In genomic region chr4:131488772-131489171, GRCh38 we compare ENCODE assay signal across 23 cellular contexts.
DNase-seq lines count a peak whose midpoint lies in the region; TF ChIP-seq lines count a peak whose summit lies in the region.
"Had no signal": no experiment of that assay in that cellular context is flagged by ENCODE, and none has a peak within 500 bp of the region (broad histone marks: within the 10 kb centered on the region; RNA-seq: fewer than 3 reads in every experiment).

No MANE protein-coding gene starts in this region.

- TF ChIP-seq CTCF in Loucy (conservative IDR thresholded peaks at IDR 0.05; ENCODE audit: low read length) (no peak), SU-DHL-6 (IDR thresholded peaks at IDR 0.05; ENCODE audit: insufficient read depth, low read length, poor library complexity, severe bottlenecking) (no peak), spleen (IDR thresholded peaks at IDR 0.05 in 8 of 11, conservative IDR thresholded peaks at IDR 0.05 in 3 of 11) (no peak), stomach (IDR thresholded peaks at IDR 0.05) (no peak)

- TF ChIP-seq POLR2A in spleen (IDR thresholded peaks at IDR 0.05) (no peak), stomach (IDR thresholded peaks at IDR 0.05) (no peak)

- DNase-seq in fibroblast of peridontal ligament (ENCODE audit: extremely low read depth) (peak; percentile 14), spleen (no peak), stomach (no peak), SK-N-DZ (ENCODE audit: low spot score) (no peak), head of caudate nucleus (no peak)
- DNase-seq: Caco-2; CD4-positive, alpha-beta T cell; DMS153; GM23248; KBM-7; NCI-H1092; NCI-H146; NCI-H2081; NCI-H2171 treated with DMSO at 0.1 percent for 48 hours; NCI-H446; NCI-H69; PC-3; RPMI8226; SJCRH30; SW 1271 had no signal

- H3K27ac ChIP-seq in ACC112 (ENCODE audit: low read depth, low read length) (no peak overlapping the region), SU-DHL-6 (ENCODE audit: low read depth, low read length) (no peak overlapping the region), spleen (no peak overlapping the region), stomach (no peak overlapping the region)
- H3K27ac ChIP-seq: GM23248, SJCRH30 had no signal

- WGBS in spleen, 5 donors: 33 to 74% (median 55%) methylated on average over 2 of the region's 2 CpGs
- WGBS in stomach, 5 donors: 30 to 71% (median 46%) methylated on average over 2 of the region's 2 CpGs

- no peaks in the 10 kb centered on the region for H4K20me1 ChIP-seq in Loucy (ENCODE audit: insufficient read depth, low read length, poor library complexity, severe bottlenecking)
- H4K20me1 ChIP-seq in SU-DHL-6 (ENCODE audit: low read depth, low read length): no peaks in the 10 kb centered on the region

- H2AFZ ChIP-seq in ACC112 (ENCODE audit: low read length, unreplicated experiment) (peak overlapping the region; percentile 44), Loucy (ENCODE audit: low read length) (no peak overlapping the region), SU-DHL-6 (ENCODE audit: low read depth, low read length, severe bottlenecking) (peak overlapping the region; percentile 19)
- H2AFZ ChIP-seq: GM23248 had no signal

- 0 out of 2 replicates have a peak, but pooled peaks cover 5% of the 10 kb centered on the region for H3K9me3 ChIP-seq in Loucy (ENCODE audit: insufficient read depth, low read depth, low read length)
- H3K9me3 ChIP-seq in SU-DHL-6 (ENCODE audit: insufficient read depth, low read length): no peaks in the 10 kb centered on the region
- peaks cover 0 to 10% (median 0%) of the 10 kb centered on the region in 8 donors for H3K9me3 ChIP-seq in spleen
- no peaks in the 10 kb centered on the region for H3K9me3 ChIP-seq in stomach
- H3K9me3 ChIP-seq: Caco-2, SJCRH30 had no signal

- H3K4me1 ChIP-seq in ACC112 (ENCODE audit: control insufficient read depth, insufficient read depth, low read length, unreplicated experiment): no peaks in the 10 kb centered on the region
- H3K4me1 ChIP-seq in Loucy (ENCODE audit: insufficient read depth, low read length, poor library complexity, severe bottlenecking): peaks cover 6% of the 10 kb centered on the region
- no peaks in the 10 kb centered on the region for H3K4me1 ChIP-seq in spleen
- no peaks in the 10 kb centered on the region for H3K4me1 ChIP-seq in stomach
- H3K4me1 ChIP-seq: Caco-2, SJCRH30 had no signal

- H3K27me3 ChIP-seq in ACC112 (ENCODE audit: insufficient read depth, low read length): no peaks in the 10 kb centered on the region
- H3K27me3 ChIP-seq in Loucy (ENCODE audit: insufficient read depth, low read length, poor library complexity, severe bottlenecking): no peaks in the 10 kb centered on the region
- no peaks in the 10 kb centered on the region for H3K27me3 ChIP-seq in SU-DHL-6 (ENCODE audit: low read length)
- no peaks in the 10 kb centered on the region for H3K27me3 ChIP-seq in spleen (replicated peaks in 1 of 7)
- no peaks in the 10 kb centered on the region for H3K27me3 ChIP-seq in stomach
- H3K27me3 ChIP-seq: SJCRH30 had no signal

- intact Hi-C loops in spleen (cut with DNase I; ENCODE audit: low total_unique reads): no loop called here
- intact Hi-C loops in stomach (cut with DNase I; ENCODE audit: low total_unique reads): no loop called here
- intact Hi-C loops in head of caudate nucleus (cut with DNase I): no loop called here

- H3K9ac ChIP-seq in Loucy (ENCODE audit: low read depth, low read length, poor library complexity, severe bottlenecking) (no peak overlapping the region), SU-DHL-6 (ENCODE audit: low read length) (no peak overlapping the region)
- H3K9ac ChIP-seq: GM23248 had no signal

- no peak for TF ChIP-seq EP300 in stomach (IDR thresholded peaks at IDR 0.05)

- no peak overlapping the region for H3K4me3 ChIP-seq in ACC112 (ENCODE audit: low read depth, low read length)
- H3K4me3 ChIP-seq in Loucy (ENCODE audit: low read length, poor library complexity, severe bottlenecking): no peak overlapping the region
- H3K4me3 ChIP-seq in SU-DHL-6 (ENCODE audit: insufficient read depth, low read length, poor library complexity, severe bottlenecking): no peak overlapping the region
- H3K4me3 ChIP-seq in spleen: no peak overlapping the region
- no peak overlapping the region for H3K4me3 ChIP-seq in stomach
- H3K4me3 ChIP-seq: GM23248, SJCRH30 had no signal

- H3K4me2 ChIP-seq in Loucy (ENCODE audit: low read depth, low read length, poor library complexity, severe bottlenecking) (peak overlapping the region; percentile 15), SU-DHL-6 (ENCODE audit: low read depth, low read length, poor library complexity, severe bottlenecking) (no peak overlapping the region)

- H3F3A ChIP-seq in Loucy (ENCODE audit: low read depth) (no peaks in the 10 kb centered on the region), SU-DHL-6 (ENCODE audit: insufficient read depth) (no peaks in the 10 kb centered on the region)

- no peaks in the 10 kb centered on the region for H3K79me2 ChIP-seq in ACC112 (ENCODE audit: control insufficient read depth, insufficient read depth, low read length, unreplicated experiment)
- no peaks in the 10 kb centered on the region for H3K79me2 ChIP-seq in Loucy (ENCODE audit: insufficient read depth, low read length)
- no peaks in the 10 kb centered on the region for H3K79me2 ChIP-seq in SU-DHL-6 (ENCODE audit: insufficient read depth, low read length)

- H3K36me3 ChIP-seq in ACC112 (ENCODE audit: insufficient read depth, low read length) (no peaks in the 10 kb centered on the region), Loucy (ENCODE audit: insufficient read depth, low read length) (no peaks in the 10 kb centered on the region), SU-DHL-6 (ENCODE audit: low read length) (no peaks in the 10 kb centered on the region), spleen (no peaks in the 10 kb centered on the region), stomach (no peaks in the 10 kb centered on the region)
- H3K36me3 ChIP-seq: SJCRH30 had no signal

- H3K9me2 ChIP-seq in Loucy (replicated peaks; ENCODE audit: low read depth, low read length) (no peaks in the 10 kb centered on the region), SU-DHL-6 (replicated peaks; ENCODE audit: insufficient read depth, low read length) (no peaks in the 10 kb centered on the region)
